Comparison of ENCODE assay signal across 6 cellular contexts in genomic region chr3:1728510-1728909, GRCh38.
"Had no signal": no experiment of that assay in that cellular context is flagged by ENCODE, and none has a peak within 500 bp of the region (broad histone marks: within the 10 kb centered on the region; RNA-seq: fewer than 3 reads in every experiment).

No MANE protein-coding gene starts in this region.

- ATAC-seq: HCT116, HepG2 had no signal

- DNase-seq: GM23248, H7, HFFc6, KBM-7 had no signal
